Comparison of ENCODE assay signal across 12 cellular contexts in genomic region chr19:1325568-1326294, GRCh38. TPM values are rescaled to one million over a fixed set of nuclear protein-coding genes. Genes with fewer than 3 reads are reported as not detected.
DNase-seq lines count a peak whose midpoint lies in the region; ATAC-seq and TF ChIP-seq lines count a peak whose summit lies in the region.
"Had no signal": no experiment of that assay in that cellular context is flagged by ENCODE, and none has a peak within 500 bp of the region (broad histone marks: within the 10 kb centered on the region; RNA-seq: fewer than 3 reads in every experiment).

No MANE protein-coding gene starts in this region.

- H3K4me3 ChIP-seq in BJ (ENCODE audit: low read depth, low read length): peak overlapping the region; percentile 13
- no peak overlapping the region for H3K4me3 ChIP-seq in MM.1S (ENCODE audit: low read length)
- H3K4me3 ChIP-seq in esophagus muscularis mucosa: peak overlapping the region; percentile 43 to 56 (median 48)
- peak overlapping the region; percentile 20 for H3K4me3 ChIP-seq in parathyroid adenoma (ENCODE audit: low read depth, low read length)
- H3K4me3 ChIP-seq: GM12878 had no signal

- CTCF ChIA-PET in BJ (lab: Yijun Ruan, JAX): interaction anchor here (0.7 kb wide), 1 partner anchor 14 kb away, joined by 5 read pairs; no protein-coding TSS in a partner anchor

- TF ChIP-seq POLR2A in esophagus muscularis mucosa (IDR thresholded peaks at IDR 0.05; ENCODE audit: low read depth): no peak

- TF ChIP-seq CTCF in BJ (IDR thresholded peaks at IDR 0.05; ENCODE audit: insufficient read depth, low read depth, low read length) (no peak), MM.1S (IDR thresholded peaks at IDR 0.05; ENCODE audit: low read length) (no peak), esophagus muscularis mucosa (IDR thresholded peaks at IDR 0.05) (no peak), parathyroid adenoma (IDR thresholded peaks at IDR 0.05) (no peak)

- H3K9ac ChIP-seq in MM.1S (ENCODE audit: low read length) (no peak overlapping the region), parathyroid adenoma (no peak overlapping the region)
- H3K9ac ChIP-seq: KMS-11 had no signal

- POLR2A ChIA-PET in BJ (lab: Charles Lee): no interaction called here

- no peaks in the 10 kb centered on the region for H3K9me3 Mint-ChIP-seq in stimulated activated effector memory CD8-positive, alpha-beta T cell treated with anti-CD3 and anti-CD28 coated beads, Interleukin-12 subunit alpha, Interleukin-12 subunit beta, amount 100 ng/mL, for 72 hours

- no peaks in the 10 kb centered on the region for H3K9me2 ChIP-seq in MM.1S (replicated peaks; ENCODE audit: insufficient read depth, low read length)

- H3K4me3 Mint-ChIP-seq in stimulated activated effector memory CD8-positive, alpha-beta T cell treated with anti-CD3 and anti-CD28 coated beads, Interleukin-12 subunit alpha, Interleukin-12 subunit beta, amount 100 ng/mL, for 72 hours: no peak overlapping the region

- H3K4me1 Mint-ChIP-seq in stimulated activated effector memory CD8-positive, alpha-beta T cell treated with anti-CD3 and anti-CD28 coated beads, Interleukin-12 subunit alpha, Interleukin-12 subunit beta, amount 100 ng/mL, for 72 hours: peaks cover 8% of the 10 kb centered on the region

- 89% methylated on average over 10 of the region's 38 CpGs for WGBS in esophagus muscularis mucosa

- no peaks in the 10 kb centered on the region for H3K36me3 ChIP-seq in BJ (ENCODE audit: control insufficient read depth, insufficient read depth, low read length)
- no peaks in the 10 kb centered on the region for H3K36me3 ChIP-seq in MM.1S (replicated peaks; ENCODE audit: insufficient read depth, low read length)
- no peaks in the 10 kb centered on the region for H3K36me3 ChIP-seq in esophagus muscularis mucosa
- H3K36me3 ChIP-seq in parathyroid adenoma (ENCODE audit: control insufficient read depth, insufficient read depth, low read length): no peaks in the 10 kb centered on the region

- no peaks in the 10 kb centered on the region for H3K27me3 ChIP-seq in BJ (ENCODE audit: control insufficient read depth, insufficient read depth, low read length)
- H3K27me3 ChIP-seq in MM.1S (replicated peaks; ENCODE audit: insufficient read depth, low read length): peaks cover 90% of the 10 kb centered on the region
- H3K27me3 ChIP-seq in esophagus muscularis mucosa: peaks cover 0 to 57% (median 0%) of the 10 kb centered on the region in 4 donors
- H3K27me3 ChIP-seq in parathyroid adenoma (ENCODE audit: control insufficient read depth, insufficient read depth, low read length): no peaks in the 10 kb centered on the region

- TF ChIP-seq EP300 in esophagus muscularis mucosa (IDR thresholded peaks at IDR 0.05): no peak

- H3K9me3 ChIP-seq in MM.1S (replicated peaks; ENCODE audit: insufficient read depth, low read length): no peaks in the 10 kb centered on the region
- no peaks in the 10 kb centered on the region for H3K9me3 ChIP-seq in esophagus muscularis mucosa
- no peaks in the 10 kb centered on the region for H3K9me3 ChIP-seq in parathyroid adenoma (ENCODE audit: control insufficient read depth, low read length)

- H3K36me3 Mint-ChIP-seq in stimulated activated effector memory CD8-positive, alpha-beta T cell treated with anti-CD3 and anti-CD28 coated beads, Interleukin-12 subunit alpha, Interleukin-12 subunit beta, amount 100 ng/mL, for 72 hours: no peaks in the 10 kb centered on the region

- intact Hi-C loops in esophagus muscularis mucosa (cut with DNase I): no loop called here

- no peak overlapping the region for H2AFZ ChIP-seq in MM.1S (ENCODE audit: low read length)
- peak overlapping the region; percentile 81 for H2AFZ ChIP-seq in parathyroid adenoma

- H3F3A ChIP-seq in MM.1S (ENCODE audit: insufficient read depth, low read length): no peaks in the 10 kb centered on the region

- H3K27ac Mint-ChIP-seq in stimulated activated effector memory CD8-positive, alpha-beta T cell treated with anti-CD3 and anti-CD28 coated beads, Interleukin-12 subunit alpha, Interleukin-12 subunit beta, amount 100 ng/mL, for 72 hours: no peak overlapping the region

- no peak for ATAC-seq in stimulated activated effector memory CD8-positive, alpha-beta T cell treated with anti-CD3 and anti-CD28 coated beads, Interleukin-12 subunit alpha, Interleukin-12 subunit beta, amount 100 ng/mL, for 72 hours
- ATAC-seq in HG02588 (IDR thresholded peaks at IDR 0.05; ENCODE audit: unreplicated experiment): no peak
- ATAC-seq: GM12878 had no signal

- H3K79me2 ChIP-seq in MM.1S (ENCODE audit: low read length): no peaks in the 10 kb centered on the region
- H3K79me2 ChIP-seq in parathyroid adenoma: no peaks in the 10 kb centered on the region

- H4K20me1 ChIP-seq in MM.1S (ENCODE audit: insufficient read depth, low read length): no peaks in the 10 kb centered on the region

- H3K4me1 ChIP-seq in MM.1S (ENCODE audit: low read length): no peaks in the 10 kb centered on the region
- H3K4me1 ChIP-seq in esophagus muscularis mucosa: peaks cover 5 to 15% (median 13%) of the 10 kb centered on the region in 4 donors
- no peaks in the 10 kb centered on the region for H3K4me1 ChIP-seq in parathyroid adenoma

- 0 out of 2 replicates have a peak overlapping the region, but pooled peaks have one; percentile 37 for H3K4me2 ChIP-seq in MM.1S (ENCODE audit: low read depth, low read length)
- peak overlapping the region; percentile 55 for H3K4me2 ChIP-seq in parathyroid adenoma (ENCODE audit: low read length)
- H3K4me2 ChIP-seq: KMS-11 had no signal

- H3K27ac ChIP-seq in MM.1S (ENCODE audit: low read length): no peak overlapping the region
- no peak overlapping the region for H3K27ac ChIP-seq in esophagus muscularis mucosa (replicated peaks in 1 of 4)
- no peak overlapping the region for H3K27ac ChIP-seq in parathyroid adenoma
- H3K27ac ChIP-seq: KMS-11 had no signal

- DNase-seq in BJ (ENCODE audit: low read depth): no peak
- DNase-seq in MM.1S: no peak
- DNase-seq in esophagus muscularis mucosa (ENCODE audit: extremely low spot score): no peak
- no peak for DNase-seq in NCI-H2107 treated with DMSO at 0.1 percent for 48 hours (lab: John Stamatoyannopoulos, UW; ENCODE audit: unreplicated experiment)
- no peak for DNase-seq in effector CD8-positive, alpha-beta T cell (lab: John Stamatoyannopoulos, UW)
- no peak for DNase-seq in stimulated activated effector memory CD8-positive, alpha-beta T cell treated with anti-CD3 and anti-CD28 coated beads, Interleukin-12 subunit alpha, Interleukin-12 subunit beta, amount 100 ng/mL, for 72 hours (ENCODE audit: low spot score in 2 of 2)
- DNase-seq: islet precursor cell, occipital lobe had no signal

RNA-seq across cellular contexts. Expression of gene EFNA2, which starts 40.1 kb away (rescaled TPM):
- polyA plus RNA-seq in BJ (2011; rRNA removed): not detected in 2 replicates
- not detected in 2 replicates for polyA minus RNA-seq in BJ (2011; rRNA and poly(A)+ RNA removed)
- not detected for total RNA-seq in esophagus muscularis mucosa
- total RNA-seq: GM12878 had no signal
- polyA plus RNA-seq: GM12878 had no signal

RNA-seq across cellular contexts. Expression of gene FAM174C, which starts 50.4 kb away (rescaled TPM):
- polyA plus RNA-seq in BJ (2011; rRNA removed): 24.6 and 37.5 TPM in 2 replicates
- 8.6 TPM in 2 replicates for polyA minus RNA-seq in BJ (2011; rRNA and poly(A)+ RNA removed)
- total RNA-seq in esophagus muscularis mucosa: 10 to 100 TPM; 24.9 to 58.9 (median 43.6) TPM

RNA-seq across cellular contexts. Expression of gene CIRBP, which starts 56.6 kb away (rescaled TPM):
- 342 and 372 TPM in 2 replicates for polyA plus RNA-seq in BJ (2011; rRNA removed)
- 69.9 and 93.9 TPM in 2 replicates for polyA minus RNA-seq in BJ (2011; rRNA and poly(A)+ RNA removed)
- total RNA-seq in esophagus muscularis mucosa: 100 to 1,000 TPM; 236 to 601 (median 429) TPM

RNA-seq across cellular contexts. Expression of gene NDUFS7, which starts 58.0 kb away (rescaled TPM):
- 35.5 and 59.6 TPM in 2 replicates for polyA plus RNA-seq in BJ (2011; rRNA removed)
- 12.9 and 20.4 TPM in 2 replicates for polyA minus RNA-seq in BJ (2011; rRNA and poly(A)+ RNA removed)
- 100 to 1,000 TPM in 1 of 4 donors, 10 to 100 TPM in 3; 85.6 to 110 (median 89.4) TPM for total RNA-seq in esophagus muscularis mucosa
